In genomic region chr20:63083831-63084562, GRCh38 we compare ENCODE assay signal across 30 cellular contexts.
DNase-seq lines count a peak whose midpoint lies in the region; ATAC-seq and TF ChIP-seq lines count a peak whose summit lies in the region.
"Had no signal": no experiment of that assay in that cellular context is flagged by ENCODE, and none has a peak within 500 bp of the region (broad histone marks: within the 10 kb centered on the region; RNA-seq: fewer than 3 reads in every experiment).

No MANE protein-coding gene starts in this region.

- no peak overlapping the region for H3K4me2 ChIP-seq in mesenchymal stem cell (ENCODE audit: low read length, poor library complexity, severe bottlenecking)
- H3K4me2 ChIP-seq: A549 had no signal

- H3K4ac ChIP-seq in mesenchymal stem cell (ENCODE audit: low read depth in 1 of 2, low read length in 2 of 2) = no peak overlapping the region

- H3K27me3 ChIP-seq in right cardiac atrium (ENCODE audit: control insufficient read depth, insufficient read depth) (no peaks in the 10 kb centered on the region), psoas muscle (ENCODE audit: insufficient read depth in 3 of 3, low read length in 2 of 3) (peaks cover 0 to 90% (median 25%) of the 10 kb centered on the region in 3 donors), mesenchymal stem cell (ENCODE audit: control insufficient read depth in 1 of 2, insufficient read depth in 1 of 2, low read length in 2 of 2) (peaks cover 44 to 59% of the 10 kb centered on the region in 2 experiments)
- H3K27me3 ChIP-seq: ovary, uterus had no signal

- no TSS peak for BruUV-seq in Calu3 (replicated peaks; lab: Mats Ljungman, UMichigan)

- no peak overlapping the region for H2AK5ac ChIP-seq in mesenchymal stem cell (ENCODE audit: low read length, severe bottlenecking)

- no peak overlapping the region for H3K23ac ChIP-seq in mesenchymal stem cell (ENCODE audit: low read length in 2 of 2)

- no peak overlapping the region for H3K4me3 Mint-ChIP-seq in activated T-cell treated with anti-CD3 and anti-CD28 coated beads, Interleukin-2, amount 50 U/mL, for 4 hours
- no peak overlapping the region for H3K4me3 Mint-ChIP-seq in Calu3 (ENCODE audit: low read depth, unreplicated experiment)
- H3K4me3 Mint-ChIP-seq: activated CD4-positive, alpha-beta memory T cell treated with anti-CD3 and anti-CD28 coated beads for 36 hours; brain; mesothelial cell of epicardium; naive thymus-derived CD4-positive, alpha-beta T cell; stimulated activated effector memory CD8-positive, alpha-beta T cell treated with anti-CD3 and anti-CD28 coated beads, Interleukin-12 subunit alpha, Interleukin-12 subunit beta, amount 100 ng/mL, for 72 hours had no signal

- H3K9me3 ChIP-seq in right cardiac atrium (ENCODE audit: control insufficient read depth, low read length) (peaks cover 2% of the 10 kb centered on the region), psoas muscle (peaks cover 2% of the 10 kb centered on the region), mesenchymal stem cell (ENCODE audit: control insufficient read depth, low read length) (peaks cover 7% of the 10 kb centered on the region)
- H3K9me3 ChIP-seq: A549, adrenal gland, HAP-1, ovary, SJSA1, uterus had no signal

- no peak for TF ChIP-seq CTCF in Calu3 (IDR thresholded peaks at IDR 0.05; ENCODE audit: unreplicated experiment)
- no peak for TF ChIP-seq CTCF in psoas muscle (IDR thresholded peaks at IDR 0.05)

- no peak overlapping the region for H2BK120ac ChIP-seq in mesenchymal stem cell (ENCODE audit: low read depth, low read length)

- H2BK12ac ChIP-seq in mesenchymal stem cell (ENCODE audit: low read length in 2 of 2) = no peak overlapping the region

- no peak overlapping the region for H2AFZ ChIP-seq in mesenchymal stem cell (ENCODE audit: low read depth, low read length)

- H3K36me3 ChIP-seq in psoas muscle (ENCODE audit: insufficient read depth in 1 of 2, low read depth in 1 of 2) (no peaks in the 10 kb centered on the region), mesenchymal stem cell (ENCODE audit: control insufficient read depth in 1 of 2, insufficient read depth in 2 of 2, low read depth in 1 of 2, low read length in 2 of 2) (no peaks in the 10 kb centered on the region)
- H3K36me3 ChIP-seq: adrenal gland, gastroesophageal sphincter, HAP-1, ovary, SJSA1, uterus had no signal

- no peak overlapping the region for H2BK15ac ChIP-seq in mesenchymal stem cell (ENCODE audit: low read depth, poor library complexity, severe bottlenecking)

- H3K4me1 ChIP-seq in right cardiac atrium (ENCODE audit: control insufficient read depth, insufficient read depth, low read length) (no peaks in the 10 kb centered on the region), psoas muscle (no peaks in the 10 kb centered on the region), mesenchymal stem cell (ENCODE audit: control insufficient read depth, insufficient read depth, low read depth, low read length) (no peaks in the 10 kb centered on the region)
- H3K4me1 ChIP-seq: A549, adrenal gland, gastroesophageal sphincter, HAP-1, SJSA1, uterus had no signal

- peaks cover 9% of the 10 kb centered on the region for H3K9me3 Mint-ChIP-seq in activated T-cell treated with anti-CD3 and anti-CD28 coated beads, Interleukin-2, amount 50 U/mL, for 4 hours
- H3K9me3 Mint-ChIP-seq in Calu3 (ENCODE audit: low read depth, unreplicated experiment) = peaks cover 3% of the 10 kb centered on the region

- no peak overlapping the region for H3K18ac ChIP-seq in mesenchymal stem cell (ENCODE audit: low read depth in 1 of 2, low read length in 2 of 2)

- no peak overlapping the region for H4K8ac ChIP-seq in mesenchymal stem cell (ENCODE audit: low read length)

- ATAC-seq in activated T-cell treated with anti-CD3 and anti-CD28 coated beads, Interleukin-2, amount 50 U/mL, for 4 hours = no peak
- ATAC-seq in right cardiac atrium (no peak), psoas muscle (no peak), HG02973 (IDR thresholded peaks at IDR 0.05; ENCODE audit: unreplicated experiment) (no peak)
- ATAC-seq: A549; gastroesophageal sphincter; left lobe of liver; naive thymus-derived CD4-positive, alpha-beta T cell; stimulated activated effector memory CD8-positive, alpha-beta T cell treated with anti-CD3 and anti-CD28 coated beads, Interleukin-12 subunit alpha, Interleukin-12 subunit beta, amount 100 ng/mL, for 72 hours had no signal

- peak; percentile 3 for DNase-seq in activated T-cell treated with anti-CD3 and anti-CD28 coated beads, Interleukin-2, amount 50 U/mL, for 4 hours
- DNase-seq in activated T-cell treated with anti-CD3 and anti-CD28 coated beads for 4 hours (no peak), Calu3 (peak; percentile 72), right cardiac atrium (peak; percentile 6 to 48 (median 22)), psoas muscle (peak; percentile 6 to 39), mesenchymal stem cell (no peak)
- DNase-seq in stimulated activated CD4-positive, alpha-beta T cell treated with anti-CD3 and anti-CD28 coated beads, Interleukin-4, amount 100 ng/mL, for 24 hours = no peak
- DNase-seq: activated CD4-positive, alpha-beta memory T cell treated with anti-CD3 and anti-CD28 coated beads for 36 hours; activated CD4-positive, CD25-positive, alpha-beta regulatory T cell treated with anti-CD3 and anti-CD28 coated beads, Interleukin-2, amount 50 U/mL, for 72 hours; activated gamma-delta T cell; hippocampal formation; naive thymus-derived CD4-positive, alpha-beta T cell; NCI-H1092 treated with DMSO at 0.1 percent for 48 hours; NCI-H187; NCI-H2171; NCI-H510A treated with DMSO at 0.1 percent for 48 hours; stimulated activated CD4-positive, alpha-beta T cell treated with anti-CD3 and anti-CD28 coated beads, Interleukin-12 subunit alpha, Interleukin-12 subunit beta, amount 100 ng/mL, for 4 hours; stimulated activated CD4-positive, alpha-beta T cell treated with anti-CD3 and anti-CD28 coated beads, Interleukin-4, amount 100 ng/mL, for 1 hour had no signal

- CTCF ChIA-PET in Calu3 (lab: Charles Lee) = interaction anchor here (1.1 to 1.2 kb wide), 2 partner anchors 13 to 140 kb away, joined by 3 read pairs; no protein-coding TSS in a partner anchor

- peaks cover 50% of the 10 kb centered on the region for H3K27me3 Mint-ChIP-seq in activated T-cell treated with anti-CD3 and anti-CD28 coated beads, Interleukin-2, amount 50 U/mL, for 4 hours (ENCODE audit: low read depth)
- peaks cover 100% of the 10 kb centered on the region for H3K27me3 Mint-ChIP-seq in Calu3 (ENCODE audit: unreplicated experiment)

- intact Hi-C loops in Calu3 (cut with micrococcal nuclease; ENCODE audit: unreplicated experiment) (no loop called here), right cardiac atrium (cut with DNase I) (no loop called here), psoas muscle (cut with DNase I) (no loop called here)

- H3K14ac ChIP-seq in mesenchymal stem cell (ENCODE audit: low read length in 2 of 2) = no peak overlapping the region

- no peak overlapping the region for H3K27ac Mint-ChIP-seq in Calu3 (ENCODE audit: unreplicated experiment)
- H3K27ac Mint-ChIP-seq: activated CD4-positive, alpha-beta memory T cell treated with anti-CD3 and anti-CD28 coated beads for 36 hours; brain; mesothelial cell of epicardium; naive thymus-derived CD4-positive, alpha-beta T cell; stimulated activated effector memory CD8-positive, alpha-beta T cell treated with anti-CD3 and anti-CD28 coated beads, Interleukin-12 subunit alpha, Interleukin-12 subunit beta, amount 100 ng/mL, for 72 hours had no signal

- H2BK5ac ChIP-seq in mesenchymal stem cell (ENCODE audit: low read depth, low read length, poor library complexity, severe bottlenecking) = no peak overlapping the region

- H3K36me3 Mint-ChIP-seq in activated T-cell treated with anti-CD3 and anti-CD28 coated beads, Interleukin-2, amount 50 U/mL, for 4 hours (ENCODE audit: insufficient read depth) = peaks cover 3% of the 10 kb centered on the region
- peaks cover 12% of the 10 kb centered on the region for H3K36me3 Mint-ChIP-seq in Calu3 (ENCODE audit: insufficient read depth, unreplicated experiment)
- H3K36me3 Mint-ChIP-seq: brain; mesothelial cell of epicardium; naive thymus-derived CD4-positive, alpha-beta T cell; stimulated activated effector memory CD8-positive, alpha-beta T cell treated with anti-CD3 and anti-CD28 coated beads, Interleukin-12 subunit alpha, Interleukin-12 subunit beta, amount 100 ng/mL, for 72 hours had no signal

- H3K9ac ChIP-seq in mesenchymal stem cell (ENCODE audit: low read length) = no peak overlapping the region

- H4K91ac ChIP-seq in mesenchymal stem cell (ENCODE audit: low read length) = no peak overlapping the region

- 76% methylated on average over 34 of the region's 34 CpGs for WGBS in right cardiac atrium
- 46 to 62% (median 49%) methylated on average over 33 to 34 of the region's 34 CpGs for WGBS in psoas muscle, 3 donors
- 81% methylated on average over 34 of the region's 34 CpGs for WGBS in mesenchymal stem cell

- no peak overlapping the region for H3K4me3 ChIP-seq in right cardiac atrium (ENCODE audit: low read length)
- no peak overlapping the region for H3K4me3 ChIP-seq in psoas muscle
- H3K4me3 ChIP-seq in mesenchymal stem cell (ENCODE audit: insufficient read depth in 1 of 2, low read depth in 1 of 2, low read length in 2 of 2) = no peak overlapping the region
- H3K4me3 ChIP-seq: A549, adrenal gland, gastroesophageal sphincter, HAP-1, ovary, SJSA1, uterus had no signal

- no peaks in the 10 kb centered on the region for H3K79me1 ChIP-seq in mesenchymal stem cell (replicated peaks; ENCODE audit: low read length, poor library complexity, severe bottlenecking)

- H3K4me1 Mint-ChIP-seq in activated T-cell treated with anti-CD3 and anti-CD28 coated beads, Interleukin-2, amount 50 U/mL, for 4 hours (ENCODE audit: low read depth) = no peaks in the 10 kb centered on the region
- peaks cover 11% of the 10 kb centered on the region for H3K4me1 Mint-ChIP-seq in Calu3 (ENCODE audit: low read depth, unreplicated experiment)
- H3K4me1 Mint-ChIP-seq: mesothelial cell of epicardium; stimulated activated effector memory CD8-positive, alpha-beta T cell treated with anti-CD3 and anti-CD28 coated beads, Interleukin-12 subunit alpha, Interleukin-12 subunit beta, amount 100 ng/mL, for 72 hours had no signal

- H3K27ac ChIP-seq in right cardiac atrium (ENCODE audit: low read length) (no peak overlapping the region), psoas muscle (no peak overlapping the region), mesenchymal stem cell (ENCODE audit: low read length, poor library complexity, severe bottlenecking) (no peak overlapping the region)
- H3K27ac ChIP-seq: A549, adrenal gland, gastroesophageal sphincter, ovary, SJSA1, uterus had no signal

Comparison
In these comparisons a context has a peak if more than half of its experiments do, and no peak if none do; other contexts are left out.
1. DNase-seq: peak in activated T-cell treated with anti-CD3 and anti-CD28 coated beads, Interleukin-2, amount 50 U/mL, for 4 hours (single experiment), Calu3 (single experiment), right cardiac atrium (3 of 3) and psoas muscle (2 of 2); none in activated T-cell treated with anti-CD3 and anti-CD28 coated beads for 4 hours (single experiment), mesenchymal stem cell (single experiment) and stimulated activated CD4-positive, alpha-beta T cell treated with anti-CD3 and anti-CD28 coated beads, Interleukin-4, amount 100 ng/mL, for 24 hours (single experiment).